ENCODE assay signal across 1 cellular context in genomic region chr4:41507292-41507933, GRCh38.
TF ChIP-seq lines count a peak whose summit lies in the region.

No MANE protein-coding gene starts in this region.

TF ChIP-seq in IMR-90, 13 proteins besides CTCF, POLR2A, EP300 and RAD21 (continued from another document):
- TF ChIP-seq CEBPB (IDR thresholded peaks at IDR 0.05; ENCODE audit: low read depth, low read length) (no peak), MXI1 (IDR thresholded peaks at IDR 0.05; ENCODE audit: borderline replicate concordance, low read depth, low read length) (no peak), NFE2L2 (IDR thresholded peaks at IDR 0.05; ENCODE audit: low read depth, low read length) (no peak), FOS (IDR thresholded peaks at IDR 0.05; ENCODE audit: low read depth, low read length) (no peak), SMC3 (IDR thresholded peaks at IDR 0.05; ENCODE audit: low read depth, low read length) (no peak)
